ENCODE assay signal across 11 cellular contexts in genomic region chr17:1929896-1930750, GRCh38.
"Had no signal": no experiment of that assay in that cellular context is flagged by ENCODE, and none has a peak within 500 bp of the region (broad histone marks: within the 10 kb centered on the region; RNA-seq: fewer than 3 reads in every experiment).

No MANE protein-coding gene starts in this region.

- H3K4me1 ChIP-seq: testis had no signal

- H3K9me3 ChIP-seq: esophagus muscularis mucosa, sigmoid colon, testis had no signal

- FAIRE-seq: TTC549 had no signal

- H3K27me3 ChIP-seq: esophagus muscularis mucosa, sigmoid colon, testis had no signal

- H3K4me3 ChIP-seq: esophagus muscularis mucosa, sigmoid colon, testis had no signal

- DNase-seq: activated CD4-positive, alpha-beta T cell treated with anti-CD3 and anti-CD28 coated beads, Interleukin-2, amount 50 U/mL, for 1 hour; activated CD4-positive, CD25-positive, alpha-beta regulatory T cell; activated naive CD4-positive, alpha-beta T cell treated with anti-CD3 and anti-CD28 coated beads, Interleukin-2, amount 10 ng/mL, durations not matched to agents 7 days and 5 days; activated T-cell treated with anti-CD3 and anti-CD28 coated beads for 4 hours; naive thymus-derived CD4-positive, alpha-beta T cell; sigmoid colon; stimulated activated CD4-positive, alpha-beta T cell treated with anti-CD3 and anti-CD28 coated beads, Interleukin-4, amount 100 ng/mL, for 24 hours; T-helper 2 cell; testis had no signal

- H3K36me3 ChIP-seq: esophagus muscularis mucosa, sigmoid colon had no signal

- H3K27ac ChIP-seq: esophagus muscularis mucosa, sigmoid colon, testis had no signal
